14 cellular contexts compared by ENCODE assay signal in genomic region chr9:121989010-121989409, GRCh38.
DNase-seq lines count a peak whose midpoint lies in the region; ATAC-seq, FAIRE-seq and TF ChIP-seq lines count a peak whose summit lies in the region.
"Had no signal": no experiment of that assay in that cellular context is flagged by ENCODE, and none has a peak within 500 bp of the region (broad histone marks: within the 10 kb centered on the region; RNA-seq: fewer than 3 reads in every experiment).

No MANE protein-coding gene starts in this region.

- dilution Hi-C loops in keratinocyte (cut with MboI; ENCODE audit: extremely low pct_ligation_motif_present, low sequenced_read_pairs) = no loop called here

- H3K9me3 ChIP-seq in right atrium auricular region (no peaks in the 10 kb centered on the region), heart right ventricle (no peaks in the 10 kb centered on the region), keratinocyte (ENCODE audit: control insufficient read depth, low read depth, low read length) (no peaks in the 10 kb centered on the region)
- H3K9me3 ChIP-seq: stomach had no signal

- no peaks in the 10 kb centered on the region for H3K9me3 Mint-ChIP-seq in activated T-cell treated with anti-CD3 and anti-CD28 coated beads, Interleukin-2, amount 50 U/mL, for 4 hours

- no peak overlapping the region for H3K9ac ChIP-seq in keratinocyte (ENCODE audit: control insufficient read depth, extremely low read depth, insufficient read depth, low read length)
- H3K9ac ChIP-seq: KMS-11 had no signal

- no peaks in the 10 kb centered on the region for H3K36me3 ChIP-seq in right atrium auricular region
- peaks cover 0 to 8% (median 0%) of the 10 kb centered on the region in 9 donors for H3K36me3 ChIP-seq in heart right ventricle
- no peaks in the 10 kb centered on the region for H3K36me3 ChIP-seq in brain microvascular endothelial cell (replicated peaks)
- H3K36me3 ChIP-seq in keratinocyte (ENCODE audit: control insufficient read depth in 2 of 2, extremely low read depth in 1 of 2, insufficient read depth in 2 of 2, low read length in 2 of 2) = peaks cover 0 to 3% of the 10 kb centered on the region in 2 experiments

- no peaks in the 10 kb centered on the region for H3K9me1 ChIP-seq in keratinocyte (ENCODE audit: control insufficient read depth, extremely low read depth, insufficient read depth, low read length)

- FAIRE-seq in keratinocyte (lab: Jason Lieb, UNC) = no peak
- FAIRE-seq: islet of Langerhans had no signal

- no peaks in the 10 kb centered on the region for H4K20me1 ChIP-seq in keratinocyte (ENCODE audit: control insufficient read depth, extremely low read depth, insufficient read depth, low read length)

- H3K4me1 ChIP-seq in right atrium auricular region (peaks cover 0 to 24% of the 10 kb centered on the region in 2 donors), heart right ventricle (peaks cover 9 to 59% (median 30%) of the 10 kb centered on the region in 9 donors), keratinocyte (ENCODE audit: control insufficient read depth, extremely low read depth, insufficient read depth, low read length) (no peaks in the 10 kb centered on the region)

- 63 to 71% methylated on average over 13 of the region's 13 CpGs for WGBS in heart right ventricle, 2 donors

- peaks cover 14% of the 10 kb centered on the region for H3K36me3 Mint-ChIP-seq in activated T-cell treated with anti-CD3 and anti-CD28 coated beads, Interleukin-2, amount 50 U/mL, for 4 hours (ENCODE audit: insufficient read depth)

- H3K4me3 ChIP-seq in right atrium auricular region (no peak overlapping the region), heart right ventricle (no peak overlapping the region), brain microvascular endothelial cell (ENCODE audit: low read depth, low read length) (no peak overlapping the region), keratinocyte (ENCODE audit: control insufficient read depth in 2 of 3, extremely low read depth in 1 of 3, insufficient read depth in 2 of 3, low read depth in 1 of 3, low read length in 3 of 3) (no peak overlapping the region)
- H3K4me3 ChIP-seq: stomach had no signal

- no peaks in the 10 kb centered on the region for H3K27me3 Mint-ChIP-seq in activated T-cell treated with anti-CD3 and anti-CD28 coated beads, Interleukin-2, amount 50 U/mL, for 4 hours (ENCODE audit: low read depth)

- H3K4me2 ChIP-seq in keratinocyte (ENCODE audit: control insufficient read depth, extremely low read depth, insufficient read depth, low read depth, low read length) = no peak overlapping the region
- H3K4me2 ChIP-seq: KMS-11 had no signal

- TF ChIP-seq CTCF in right atrium auricular region (IDR thresholded peaks at IDR 0.05) (no peak), heart right ventricle (IDR thresholded peaks at IDR 0.05) (peak in 4 of 9 donors; percentile 11 to 45 (median 28)), brain microvascular endothelial cell (IDR thresholded peaks at IDR 0.05; ENCODE audit: low read depth, low read length, missing control alignments) (peak; percentile 73), keratinocyte (optimal IDR thresholded peaks at IDR 0.05 in 1 of 3, IDR thresholded peaks at IDR 0.05 in 1 of 3, conservative IDR thresholded peaks at IDR 0.05 in 1 of 3; ENCODE audit: extremely low read depth in 1 of 3, insufficient read depth in 2 of 3, low read length in 3 of 3) (peak in 2 of 3 experiments; percentile 2 to 60)

- no peaks in the 10 kb centered on the region for H3K4me1 Mint-ChIP-seq in activated T-cell treated with anti-CD3 and anti-CD28 coated beads, Interleukin-2, amount 50 U/mL, for 4 hours (ENCODE audit: low read depth)

- intact Hi-C loops in heart right ventricle (cut with DNase I) = loop anchor here in 5 of 10 donors (5.0 to 10.0 kb wide), 5 partner anchors 114 to 292 kb away; no protein-coding TSS in a partner anchor

- H2AFZ ChIP-seq in keratinocyte (ENCODE audit: control insufficient read depth, low read length) = no peak overlapping the region

- no peak for ATAC-seq in heart right ventricle
- no peak for ATAC-seq in activated T-cell treated with anti-CD3 and anti-CD28 coated beads, Interleukin-2, amount 50 U/mL, for 4 hours
- ATAC-seq in HG02571 (IDR thresholded peaks at IDR 0.05; ENCODE audit: unreplicated experiment) = no peak
- ATAC-seq in GM21367 (IDR thresholded peaks at IDR 0.05; ENCODE audit: unreplicated experiment) = no peak

- H3K79me2 ChIP-seq in keratinocyte (ENCODE audit: control insufficient read depth, insufficient read depth, low read length) = no peaks in the 10 kb centered on the region

- H3K27ac ChIP-seq in right atrium auricular region (no peak overlapping the region), heart right ventricle (no peak overlapping the region), brain microvascular endothelial cell (no peak overlapping the region), keratinocyte (ENCODE audit: control insufficient read depth, insufficient read depth, low read length) (no peak overlapping the region)
- H3K27ac ChIP-seq: KMS-11, stomach had no signal

- in situ Hi-C loops in brain microvascular endothelial cell (cut with HindIII; ENCODE audit: low pct_ligation_motif_present, low sequenced_read_pairs) = loop anchor here (25.0 kb wide), 1 partner anchor 427 kb away; no protein-coding TSS in a partner anchor

- H3K4me3 Mint-ChIP-seq in activated T-cell treated with anti-CD3 and anti-CD28 coated beads, Interleukin-2, amount 50 U/mL, for 4 hours = no peak overlapping the region

- H3K27me3 ChIP-seq in right atrium auricular region (no peaks in the 10 kb centered on the region), heart right ventricle (no peaks in the 10 kb centered on the region), brain microvascular endothelial cell (replicated peaks) (no peaks in the 10 kb centered on the region), keratinocyte (ENCODE audit: control insufficient read depth, extremely low read depth, insufficient read depth, low read length) (no peaks in the 10 kb centered on the region)
- H3K27me3 ChIP-seq: stomach had no signal

- DNase-seq in right atrium auricular region (ENCODE audit: low spot score) (peak; percentile 53), heart right ventricle (no peak), brain microvascular endothelial cell (peak; percentile 33), keratinocyte (ENCODE audit: low read depth, low spot score) (no peak), NCI-H1436 (lab: John Stamatoyannopoulos, UW) (no peak)
- no peak for DNase-seq in activated T-cell treated with anti-CD3 and anti-CD28 coated beads, Interleukin-2, amount 50 U/mL, for 4 hours
- DNase-seq: erythroblast, GOT3, NCI-H2107, stomach had no signal

Comparison
In these comparisons a context has a peak if more than half of its experiments do, and no peak if none do; other contexts are left out.
1. DNase-seq: peak in right atrium auricular region (single experiment) and brain microvascular endothelial cell (single experiment); none in heart right ventricle (0 of 2), keratinocyte (single experiment), activated T-cell treated with anti-CD3 and anti-CD28 coated beads, Interleukin-2, amount 50 U/mL, for 4 hours (single experiment) and NCI-H1436 (single experiment).
2. CTCF ChIP-seq: peak in brain microvascular endothelial cell (single experiment) and keratinocyte (2 of 3); none in right atrium auricular region (0 of 2).